Comparison of ENCODE assay signal across 31 cellular contexts in genomic region chr6:50970908-50971307, GRCh38.
"Had no signal": no experiment of that assay in that cellular context is flagged by ENCODE, and none has a peak within 500 bp of the region (broad histone marks: within the 10 kb centered on the region; RNA-seq: fewer than 3 reads in every experiment).

No MANE protein-coding gene starts in this region.

- H3K27ac ChIP-seq: adrenal gland, ascending aorta, body of pancreas, brain microvascular endothelial cell, breast epithelium, cardiac muscle cell had no signal

- H3K4me1 ChIP-seq: adrenal gland, ascending aorta, body of pancreas, breast epithelium had no signal

- H3K36me3 ChIP-seq: adrenal gland, ascending aorta, brain microvascular endothelial cell, breast epithelium, cardiac muscle cell had no signal

- FAIRE-seq: astrocyte, bronchial epithelial cell, colon had no signal

- H3K9me3 ChIP-seq: adrenal gland, ascending aorta, body of pancreas, breast epithelium had no signal

- H3K27me3 ChIP-seq: adrenal gland, ascending aorta, body of pancreas, brain microvascular endothelial cell, breast epithelium had no signal

- DNase-seq: activated effector memory CD4-positive, alpha-beta T cell treated with anti-CD3 and anti-CD28 coated beads, Interleukin-2, amount 50 U/mL, for 16 hours; activated effector memory CD4-positive, alpha-beta T cell treated with Interleukin-2 at 50 U/mL for 16 hours; activated gamma-delta T cell; activated gamma-delta T cell treated with Interleukin-2 at 50 U/mL for 16 hours; activated naive CD4-positive, alpha-beta T cell; activated naive CD4-positive, alpha-beta T cell treated with anti-CD3 and anti-CD28 coated beads for 36 hours; activated naive CD4-positive, alpha-beta T cell treated with anti-CD3 and anti-CD28 coated beads, Interleukin-2, amount 10 ng/mL, durations not matched to agents 7 days and 5 days; activated naive CD4-positive, alpha-beta T cell treated with anti-CD3 and anti-CD28 coated beads, Interleukin-2, amount 50 U/mL, for 16 hours; activated naive CD4-positive, alpha-beta T cell treated with Interleukin-2 at 50 U/mL for 16 hours; activated naive CD8-positive, alpha-beta T cell treated with anti-CD3 and anti-CD28 coated beads for 36 hours; activated naive CD8-positive, alpha-beta T cell treated with anti-CD3 and anti-CD28 coated beads, Interleukin-2, amount 10 ng/mL, durations not matched to agents 7 days and 5 days; activated naive CD8-positive, alpha-beta T cell treated with anti-CD3 and anti-CD28 coated beads, Interleukin-2, amount 50 U/mL, for 24 hours; activated T-cell treated with anti-CD3 and anti-CD28 coated beads, Interleukin-2, amount 50 U/mL, for 4 hours; activated T-cell treated with anti-CD3 and anti-CD28 coated beads, Interleukin-2, amount 50 U/mL, for 48 hours; activated T-cell treated with anti-CD3 and anti-CD28 coated beads, Interleukin-2, amount 50 U/mL, for 72 hours; adrenal gland; amniotic stem cell; amygdala; anterior cingulate cortex; aorta; body of pancreas; brain microvascular endothelial cell; caudate nucleus; central memory CD4-positive, alpha-beta T cell; cerebellar nuclear complex had no signal

- H3K4me3 ChIP-seq: adrenal gland, ascending aorta, body of pancreas, breast epithelium, cardiac muscle cell had no signal
